In the genomic region with DNA sequence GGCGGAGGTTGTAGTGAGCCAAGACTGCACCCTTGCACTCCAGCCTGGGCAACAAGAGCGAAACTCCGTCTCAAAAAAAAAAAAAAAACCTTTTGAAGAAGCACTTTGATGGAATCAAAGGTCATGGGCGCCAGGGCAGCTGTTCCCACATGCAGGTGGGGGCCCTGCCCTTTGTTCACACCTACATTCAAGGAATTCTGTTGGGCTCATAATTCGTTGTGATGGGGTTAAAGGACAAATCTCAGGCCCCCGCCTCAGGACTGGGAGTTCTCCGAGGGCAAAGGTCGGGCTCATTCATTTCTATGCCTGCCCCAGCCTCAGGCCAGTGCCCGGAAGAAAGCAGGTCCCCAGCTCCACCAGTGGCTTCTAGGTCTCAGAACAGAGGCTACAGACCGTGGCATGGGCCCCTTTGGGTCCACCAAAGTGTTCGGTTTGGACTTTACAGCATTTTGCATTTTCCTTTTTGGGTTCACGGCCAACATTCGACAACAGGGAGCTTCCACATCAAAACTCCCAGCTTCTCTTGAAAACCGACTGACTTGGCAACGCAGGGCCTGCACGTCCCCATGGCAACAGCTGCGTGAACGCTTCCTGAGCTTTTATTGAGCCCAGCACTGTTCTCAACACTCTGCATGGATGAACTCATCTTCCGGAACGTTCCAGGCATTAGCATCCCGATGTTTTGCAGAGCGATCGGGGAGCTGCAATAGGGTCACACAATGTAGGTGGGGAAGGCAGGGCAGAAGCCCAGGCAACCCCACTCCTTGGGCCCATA, we compare ENCODE assay signal across 10 cellular contexts.
DNase-seq lines count a peak whose midpoint lies in the region; ATAC-seq and TF ChIP-seq lines count a peak whose summit lies in the region.
"Had no signal": no experiment of that assay in that cellular context is flagged by ENCODE, and none has a peak within 500 bp of the region (broad histone marks: within the 10 kb centered on the region; RNA-seq: fewer than 3 reads in every experiment).

No MANE protein-coding gene starts in this region.

- no peak for TF ChIP-seq CTCF in parathyroid adenoma (IDR thresholded peaks at IDR 0.05)

- H3K4me2 ChIP-seq in parathyroid adenoma (ENCODE audit: low read length) = no peak overlapping the region

- H3K4me3 ChIP-seq in parathyroid adenoma (ENCODE audit: low read depth, low read length) = no peak overlapping the region

- H2AFZ ChIP-seq in parathyroid adenoma = peak overlapping the region; percentile 79

- ATAC-seq in HG02678 (IDR thresholded peaks at IDR 0.05; ENCODE audit: unreplicated experiment) (no peak), HG03439 (IDR thresholded peaks at IDR 0.05; ENCODE audit: unreplicated experiment) (no peak)
- ATAC-seq: natural killer cell, T-cell had no signal

- H3K9me3 ChIP-seq in parathyroid adenoma (ENCODE audit: control insufficient read depth, low read length) = no peaks in the 10 kb centered on the region

- DNase-seq in COLO668 (lab: John Stamatoyannopoulos, UW; ENCODE audit: unreplicated experiment) (peak; percentile 16), amniotic epithelial cell (ENCODE audit: low read depth) (peak; percentile 77), hepatic stellate cell (ENCODE audit: low spot score) (peak; percentile 75), 8988T (no peak)
- no peak for DNase-seq in activated CD4-positive, CD25-positive, alpha-beta regulatory T cell treated with anti-CD3 and anti-CD28 coated beads, Interleukin-2, amount 50 U/mL, for 72 hours
- DNase-seq: natural killer cell, T-cell had no signal

- H3K9ac ChIP-seq in parathyroid adenoma = no peak overlapping the region

- H3K79me2 ChIP-seq in parathyroid adenoma = no peaks in the 10 kb centered on the region

- no peak overlapping the region for H3K27ac ChIP-seq in parathyroid adenoma

- no peaks in the 10 kb centered on the region for H3K4me1 ChIP-seq in parathyroid adenoma

- no peaks in the 10 kb centered on the region for H3K27me3 ChIP-seq in parathyroid adenoma (ENCODE audit: control insufficient read depth, insufficient read depth, low read length)

- H3K36me3 ChIP-seq in parathyroid adenoma (ENCODE audit: control insufficient read depth, insufficient read depth, low read length) = no peaks in the 10 kb centered on the region

Comparison
In these comparisons a context has a peak if more than half of its experiments do, and no peak if none do; other contexts are left out.
1. DNase-seq: peak in COLO668 (single experiment), amniotic epithelial cell (single experiment) and hepatic stellate cell (single experiment); none in activated CD4-positive, CD25-positive, alpha-beta regulatory T cell treated with anti-CD3 and anti-CD28 coated beads, Interleukin-2, amount 50 U/mL, for 72 hours (single experiment) and 8988T (single experiment).